24 cellular contexts compared by ENCODE assay signal in the genomic region with DNA sequence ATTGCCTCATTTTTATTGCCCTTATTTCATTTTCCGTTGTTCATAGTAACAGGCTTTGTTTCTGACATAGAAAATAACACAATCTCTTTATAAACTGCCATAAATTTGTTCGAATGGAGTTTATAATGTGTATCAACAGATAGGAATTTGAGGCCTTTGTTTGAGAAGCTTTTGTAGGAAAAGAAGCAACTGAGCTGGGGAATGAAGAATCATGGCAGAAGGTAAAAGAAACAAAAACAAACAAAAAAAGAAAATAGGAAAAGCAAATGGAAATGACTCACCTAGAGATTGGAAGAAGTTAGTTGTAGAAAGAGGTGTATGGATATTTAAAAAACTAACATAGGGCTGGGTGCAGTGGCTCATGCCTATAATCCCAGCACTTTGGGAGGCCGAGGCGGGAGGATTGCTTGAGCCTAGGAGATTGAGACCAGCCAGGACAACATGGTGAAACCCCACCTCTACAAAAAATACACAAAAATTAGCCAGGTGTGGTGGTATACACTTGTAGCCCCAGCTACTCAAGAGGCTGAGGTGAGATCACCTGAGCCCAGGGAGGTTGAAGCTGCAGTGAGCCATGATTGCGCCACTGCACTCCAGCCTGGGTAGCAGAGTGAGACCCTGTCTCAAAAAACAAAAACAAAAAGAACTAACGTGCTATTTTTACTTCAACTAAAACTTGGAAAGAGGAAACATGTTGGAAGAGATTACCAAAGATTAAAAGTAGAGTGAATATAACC. TPM values are rescaled to one million over a fixed set of nuclear protein-coding genes. Genes with fewer than 3 reads are reported as not detected.
A peak's percentile ranks its signal among the peaks of the same experiment; 100 is the strongest.
DNase-seq lines count a peak whose midpoint lies in the region; ATAC-seq, FAIRE-seq and TF ChIP-seq lines count a peak whose summit lies in the region.
"Had no signal": no experiment of that assay in that cellular context is flagged by ENCODE, and none has a peak within 500 bp of the region (broad histone marks: within the 10 kb centered on the region; RNA-seq: fewer than 3 reads in every experiment).

No MANE protein-coding gene starts in this region.

- FAIRE-seq in HepG2 (lab: Jason Lieb, UNC): no peak
- FAIRE-seq: GM12878, H1 had no signal

- TF ChIP-seq CTCF in Caco-2 (IDR thresholded peaks at IDR 0.05; ENCODE audit: insufficient read depth in 1 of 2, low read depth in 1 of 2, low read length in 1 of 2, severe bottlenecking in 1 of 2, unreplicated experiment in 1 of 2): no peak
- TF ChIP-seq CTCF in HepG2 (CRISPR knock-in tag; IDR thresholded peaks at IDR 0.05): no peak
- no peak for TF ChIP-seq CTCF in progenitor cell of endocrine pancreas (IDR thresholded peaks at IDR 0.05; ENCODE audit: unreplicated experiment)

- H3K9me3 ChIP-seq in Caco-2 (no peaks in the 10 kb centered on the region), SJSA1 (replicated peaks) (no peaks in the 10 kb centered on the region), HepG2 (ENCODE audit: low read length) (no peaks in the 10 kb centered on the region)
- H3K9me3 ChIP-seq: BLaER1, SJCRH30 had no signal

- no peak overlapping the region for H3K4me3 Mint-ChIP-seq in Caco-2 (ENCODE audit: unreplicated experiment)
- no peak overlapping the region for H3K4me3 Mint-ChIP-seq in progenitor cell of endocrine pancreas (ENCODE audit: low read depth)
- no peak overlapping the region for H3K4me3 Mint-ChIP-seq in activated CD4-positive, alpha-beta memory T cell treated with anti-CD3 and anti-CD28 coated beads for 36 hours
- H3K4me3 Mint-ChIP-seq: CD4-positive, alpha-beta T cell; IgD-negative memory B cell had no signal

- peak overlapping the region; percentile 70 for H3K27ac ChIP-seq in SJSA1
- peak overlapping the region; percentile 61 for H3K27ac ChIP-seq in HepG2 (ENCODE audit: extremely low read length, insufficient read depth, low read length)
- H3K27ac ChIP-seq: BLaER1, SJCRH30 had no signal

- H3K27ac Mint-ChIP-seq in Caco-2 (ENCODE audit: unreplicated experiment) (peak overlapping the region; percentile 18), progenitor cell of endocrine pancreas (peak overlapping the region; percentile 4)
- no peak overlapping the region for H3K27ac Mint-ChIP-seq in activated CD4-positive, alpha-beta memory T cell treated with anti-CD3 and anti-CD28 coated beads for 36 hours
- H3K27ac Mint-ChIP-seq: CD4-positive, alpha-beta T cell; IgD-negative memory B cell had no signal

- H3K27me3 Mint-ChIP-seq in Caco-2 (ENCODE audit: insufficient read depth, unreplicated experiment) (no peaks in the 10 kb centered on the region), progenitor cell of endocrine pancreas (no peaks in the 10 kb centered on the region)
- no peaks in the 10 kb centered on the region for H3K27me3 Mint-ChIP-seq in activated CD4-positive, alpha-beta memory T cell treated with anti-CD3 and anti-CD28 coated beads for 36 hours
- H3K27me3 Mint-ChIP-seq: CD4-positive, alpha-beta T cell had no signal

- WGBS in HepG2 (ENCODE audit: low lambda C conversion rate): 84% methylated on average over 6 of the region's 6 CpGs

- H3K27me3 ChIP-seq in Caco-2 (replicated peaks; ENCODE audit: control insufficient read depth, insufficient read depth, low read length) (no peaks in the 10 kb centered on the region), SJSA1 (replicated peaks) (no peaks in the 10 kb centered on the region), HepG2 (ENCODE audit: control insufficient read depth in 1 of 2, insufficient read depth in 2 of 2, low read length in 2 of 2) (no peaks in the 10 kb centered on the region)
- H3K27me3 ChIP-seq: BLaER1, SJCRH30 had no signal

- ATAC-seq in HepG2 (peak; percentile 66), GM21367 (IDR thresholded peaks at IDR 0.05; ENCODE audit: unreplicated experiment) (no peak), GM18868 (IDR thresholded peaks at IDR 0.05; ENCODE audit: unreplicated experiment) (no peak)
- ATAC-seq: GM12878 had no signal

- H3K9ac ChIP-seq in HepG2 (ENCODE audit: insufficient read depth, low read depth, low read length): no peak overlapping the region
- H3K9ac ChIP-seq: BLaER1 had no signal

- TF ChIP-seq RAD21 in HepG2 (CRISPR knock-in tag; IDR thresholded peaks at IDR 0.05): no peak

- H4K20me1 ChIP-seq in HepG2 (ENCODE audit: insufficient read depth, low read length): no peaks in the 10 kb centered on the region
- H4K20me1 ChIP-seq: BLaER1 had no signal

- no peaks in the 10 kb centered on the region for H3K9me3 Mint-ChIP-seq in Caco-2 (ENCODE audit: unreplicated experiment)
- H3K9me3 Mint-ChIP-seq in progenitor cell of endocrine pancreas (ENCODE audit: low read depth): no peaks in the 10 kb centered on the region
- H3K9me3 Mint-ChIP-seq in activated CD4-positive, alpha-beta memory T cell treated with anti-CD3 and anti-CD28 coated beads for 36 hours: no peaks in the 10 kb centered on the region
- H3K9me3 Mint-ChIP-seq: CD4-positive, alpha-beta T cell; IgD-negative memory B cell had no signal

- no peaks in the 10 kb centered on the region for H3K79me2 ChIP-seq in HepG2 (ENCODE audit: insufficient read depth, low read length)

- TF ChIP-seq POLR2A in HepG2 (IDR thresholded peaks at IDR 0.05; ENCODE audit: insufficient read depth in 1 of 2, low read depth in 2 of 2, low read length in 2 of 2): no peak

- TF ChIP-seq EP300 in HepG2 (IDR thresholded peaks at IDR 0.05; ENCODE audit: low read depth in 2 of 2, low read length in 2 of 2) (no peak), HepG2 (CRISPR knock-in tag; IDR thresholded peaks at IDR 0.05; ENCODE audit: borderline replicate concordance) (no peak)

- H3K4me3 ChIP-seq in Caco-2 (ENCODE audit: low read depth, low read length): no peak overlapping the region
- no peak overlapping the region for H3K4me3 ChIP-seq in SJSA1
- no peak overlapping the region for H3K4me3 ChIP-seq in HepG2 (replicated peaks in 1 of 3; ENCODE audit: insufficient read depth in 1 of 3, low read depth in 2 of 3, low read length in 3 of 3)
- H3K4me3 ChIP-seq: BLaER1, GM12878, SJCRH30 had no signal

- H3K4me1 Mint-ChIP-seq in Caco-2 (ENCODE audit: low read depth, unreplicated experiment) (peaks cover 21% of the 10 kb centered on the region), progenitor cell of endocrine pancreas (ENCODE audit: low read depth) (peaks cover 16% of the 10 kb centered on the region)
- H3K4me1 Mint-ChIP-seq in activated CD4-positive, alpha-beta memory T cell treated with anti-CD3 and anti-CD28 coated beads for 36 hours (ENCODE audit: low read depth): no peaks in the 10 kb centered on the region
- H3K4me1 Mint-ChIP-seq: IgD-negative memory B cell had no signal

- no peak for DNase-seq in Caco-2
- DNase-seq in SJSA1 (ENCODE audit: low read depth in 1 of 2, low spot score in 2 of 2): peak in 1 of 2 experiments; percentile 37
- no peak for DNase-seq in HepG2 (ENCODE audit: low spot score)
- no peak for DNase-seq in progenitor cell of endocrine pancreas (ENCODE audit: low spot score, unreplicated experiment)
- no peak for DNase-seq in activated CD4-positive, alpha-beta memory T cell treated with anti-CD3 and anti-CD28 coated beads for 36 hours
- DNase-seq in Ammon's horn (ENCODE audit: low spot score): no peak
- DNase-seq: CD4-positive, alpha-beta T cell; DMS79; EL; GDM1; HCEC 1CT; NCI-H1105 treated with DMSO at 0.1 percent for 48 hours; NCI-H146; NCI-H1930; NCI-H2107; NCI-H524; NCI-H774; SJCRH30 had no signal

- H3K4me1 ChIP-seq in Caco-2 (peaks cover 10% of the 10 kb centered on the region), SJSA1 (replicated peaks) (peaks cover 11% of the 10 kb centered on the region), HepG2 (ENCODE audit: insufficient read depth, low read length) (peaks cover 40% of the 10 kb centered on the region)
- H3K4me1 ChIP-seq: BLaER1, SJCRH30 had no signal

- H3K36me3 Mint-ChIP-seq in Caco-2 (ENCODE audit: insufficient read depth, unreplicated experiment) (peaks cover 51% of the 10 kb centered on the region), progenitor cell of endocrine pancreas (ENCODE audit: insufficient read depth) (peaks cover 10% of the 10 kb centered on the region)
- no peaks in the 10 kb centered on the region for H3K36me3 Mint-ChIP-seq in activated CD4-positive, alpha-beta memory T cell treated with anti-CD3 and anti-CD28 coated beads for 36 hours

- H3K36me3 ChIP-seq in Caco-2 (ENCODE audit: control insufficient read depth, insufficient read depth, low read length): peaks cover 1% of the 10 kb centered on the region
- peaks cover 30% of the 10 kb centered on the region for H3K36me3 ChIP-seq in SJSA1
- peaks cover 0 to 8% of the 10 kb centered on the region in 2 experiments; a peak in 2 of 5 replicates for H3K36me3 ChIP-seq in HepG2 (replicated peaks in 1 of 2; ENCODE audit: control insufficient read depth in 1 of 2, insufficient read depth in 2 of 2, low read length in 2 of 2)

- POLR2A ChIA-PET in Caco-2 (lab: Charles Lee): interaction anchor here (1.4 kb wide), 1 partner anchor 15 kb away, joined by 3 read pairs; a partner anchor contains a TSS
- POLR2A ChIA-PET in HepG2 (lab: Yijun Ruan, JAX): interaction anchor here (2.0 to 3.4 kb wide), 2 partner anchors 10 to 14 kb away, joined by 14 to 18 read pairs; no protein-coding TSS in a partner anchor
- POLR2A ChIA-PET in activated CD4-positive, alpha-beta memory T cell treated with anti-CD3 and anti-CD28 coated beads for 36 hours (lab: Charles Lee): no interaction called here

- CTCF ChIA-PET in Caco-2 (lab: Charles Lee): no interaction called here
- CTCF ChIA-PET in HepG2 (lab: Yijun Ruan, JAX; ENCODE audit: low intra/inter-chr PET ratio, low total read pairs): no interaction called here
- CTCF ChIA-PET in activated CD4-positive, alpha-beta memory T cell treated with anti-CD3 and anti-CD28 coated beads for 36 hours (lab: Charles Lee): interaction anchor here (1.2 kb wide), 1 partner anchor 260 kb away, joined by 4 read pairs; no protein-coding TSS in a partner anchor

- H3K4me2 ChIP-seq in HepG2 (ENCODE audit: low read depth, low read length): peak overlapping the region; percentile 55
- H3K4me2 ChIP-seq: BLaER1 had no signal

- intact Hi-C loops in Caco-2 (cut with micrococcal nuclease; ENCODE audit: unreplicated experiment) (no loop called here), HepG2 (cut with micrococcal nuclease; ENCODE audit: unreplicated experiment) (no loop called here)
- intact Hi-C loops in activated CD4-positive, alpha-beta memory T cell treated with anti-CD3 and anti-CD28 coated beads for 36 hours (cut with micrococcal nuclease): no loop called here

- H2AFZ ChIP-seq in HepG2 (ENCODE audit: low read length): no peak overlapping the region

- in situ Hi-C loops in HepG2 (cut with HindIII; ENCODE audit: extremely low pct_ligation_motif_present, low pct_unique_long_range_greater_than_20kb): no loop called here

- BruUV-seq in Caco-2 (replicated peaks; lab: Mats Ljungman, UMichigan) (no TSS peak), HepG2 (replicated peaks; lab: Mats Ljungman, UMichigan) (no TSS peak)

RNA-seq across cellular contexts. Expression of a gene that starts 0.5 kb away (rescaled TPM):
- total RNA-seq in Caco-2 (2022): 1.8 and 2.3 TPM in 2 replicates
- total RNA-seq in SJSA1 (2014; rRNA removed; shearing (Covaris generic)): 0.94 and 1.1 TPM in 2 replicates
- total RNA-seq in HepG2 (2016; rRNA removed; fragmentation: Illumina TruSeq; extraction: Trizol): 0.64 and 1.0 TPM in 2 replicates
- not detected in 2 replicates for total RNA-seq in HepG2 (2016; cell fraction: cytosol; rRNA removed; fragmentation: Illumina TruSeq; extraction: Trizol; ENCODE audit: low read depth)
- 0.64 and 0.78 TPM in 2 replicates for total RNA-seq in HepG2 (2016; cell fraction: insoluble cytoplasmic fraction; rRNA removed; fragmentation: Illumina TruSeq; extraction: Trizol)
- total RNA-seq in HepG2 (2016; cell fraction: membrane; rRNA removed; fragmentation: Illumina TruSeq; extraction: Trizol): 0.34 and 0.43 TPM in 2 replicates
- total RNA-seq in HepG2 (2016; cell fraction: nucleus; rRNA removed; fragmentation: Illumina TruSeq; extraction: Trizol): 0.60 and 0.62 TPM in 2 replicates
- 0.12 and 0.14 TPM in 2 replicates for polyA plus RNA-seq in HepG2 (2011; rRNA removed)
- 0.15 and 0.21 TPM in 2 replicates for polyA plus RNA-seq in HepG2 (2011; cell fraction: cytosol; rRNA removed)
- 0.29 and 0.42 TPM in 2 replicates for polyA plus RNA-seq in HepG2 (2011; cell fraction: nucleus; rRNA removed)
- 0.37 and 0.74 TPM in 2 replicates for polyA plus RNA-seq in HepG2 (2012)
- 0.12 TPM in 1 of 2 replicates, not detected in the other for polyA plus RNA-seq in HepG2 (2016; cell fraction: cytosol; fragmentation: Illumina TruSeq; extraction: Trizol; ENCODE audit: low read depth)
- polyA plus RNA-seq in HepG2 (2016; cell fraction: insoluble cytoplasmic fraction; fragmentation: Illumina TruSeq; extraction: Trizol; ENCODE audit: low read depth): 0.51 and 1.3 TPM in 2 replicates
- polyA plus RNA-seq in HepG2 (2016; cell fraction: membrane; fragmentation: Illumina TruSeq; extraction: Trizol; ENCODE audit: low read depth): not detected in 2 replicates
- polyA plus RNA-seq in HepG2 (2016; cell fraction: nucleus; fragmentation: Illumina TruSeq; extraction: Trizol; ENCODE audit: insufficient read depth, low read depth): 1.2 and 1.9 TPM in 2 replicates
- 0.14 and 0.96 TPM in 2 replicates for polyA minus RNA-seq in HepG2 (2011; rRNA and poly(A)+ RNA removed; ENCODE audit: low replicate concordance)
- not detected in 2 replicates for polyA minus RNA-seq in HepG2 (2011; cell fraction: cytosol; rRNA and poly(A)+ RNA removed)
- 2.3 and 4.4 TPM in 2 replicates for polyA minus RNA-seq in HepG2 (2011; cell fraction: nucleus; rRNA and poly(A)+ RNA removed)
- total RNA-seq in progenitor cell of endocrine pancreas: 2.8 and 3.0 TPM in 2 replicates
- total RNA-seq in activated CD4-positive, alpha-beta memory T cell treated with anti-CD3 and anti-CD28 coated beads for 36 hours: under 1 TPM in 1 of 2 experiments, not detected in 1; 0.22 TPM
- total RNA-seq: CD4-positive, alpha-beta T cell; GM12878 had no signal
- polyA plus RNA-seq: GM12878, IgD-negative memory B cell had no signal

RNA-seq across cellular contexts. Expression of a gene that starts 14.9 kb away (rescaled TPM):
- total RNA-seq in Caco-2 (2022): 135 TPM in 2 replicates
- 97.0 and 98.7 TPM in 2 replicates for total RNA-seq in SJSA1 (2014; rRNA removed; shearing (Covaris generic))
- 104 and 160 TPM in 2 replicates for total RNA-seq in HepG2 (2016; rRNA removed; fragmentation: Illumina TruSeq; extraction: Trizol)
- 29.1 and 30.1 TPM in 2 replicates for total RNA-seq in HepG2 (2016; cell fraction: cytosol; rRNA removed; fragmentation: Illumina TruSeq; extraction: Trizol; ENCODE audit: low read depth)
- 102 and 162 TPM in 2 replicates for total RNA-seq in HepG2 (2016; cell fraction: insoluble cytoplasmic fraction; rRNA removed; fragmentation: Illumina TruSeq; extraction: Trizol)
- 47.8 and 48.1 TPM in 2 replicates for total RNA-seq in HepG2 (2016; cell fraction: membrane; rRNA removed; fragmentation: Illumina TruSeq; extraction: Trizol)
- total RNA-seq in HepG2 (2016; cell fraction: nucleus; rRNA removed; fragmentation: Illumina TruSeq; extraction: Trizol): 39.9 and 41.6 TPM in 2 replicates
- 48.8 and 63.4 TPM in 2 replicates for polyA plus RNA-seq in HepG2 (2011; rRNA removed)
- 37.3 and 44.5 TPM in 2 replicates for polyA plus RNA-seq in HepG2 (2011; cell fraction: cytosol; rRNA removed)
- polyA plus RNA-seq in HepG2 (2011; cell fraction: nucleus; rRNA removed): 8.5 and 11.1 TPM in 2 replicates
- polyA plus RNA-seq in HepG2 (2012): 47.9 and 61.2 TPM in 2 replicates
- polyA plus RNA-seq in HepG2 (2016; cell fraction: cytosol; fragmentation: Illumina TruSeq; extraction: Trizol; ENCODE audit: low read depth): 13.4 and 14.7 TPM in 2 replicates
- polyA plus RNA-seq in HepG2 (2016; cell fraction: insoluble cytoplasmic fraction; fragmentation: Illumina TruSeq; extraction: Trizol; ENCODE audit: low read depth): 142 and 160 TPM in 2 replicates
- polyA plus RNA-seq in HepG2 (2016; cell fraction: membrane; fragmentation: Illumina TruSeq; extraction: Trizol; ENCODE audit: low read depth): 29.5 and 31.1 TPM in 2 replicates
- polyA plus RNA-seq in HepG2 (2016; cell fraction: nucleus; fragmentation: Illumina TruSeq; extraction: Trizol; ENCODE audit: insufficient read depth, low read depth): 50.1 and 50.5 TPM in 2 replicates
- 17.4 and 21.1 TPM in 2 replicates for polyA minus RNA-seq in HepG2 (2011; rRNA and poly(A)+ RNA removed; ENCODE audit: low replicate concordance)
- polyA minus RNA-seq in HepG2 (2011; cell fraction: cytosol; rRNA and poly(A)+ RNA removed): 47.1 and 47.8 TPM in 2 replicates
- 20.2 and 28.0 TPM in 2 replicates for polyA minus RNA-seq in HepG2 (2011; cell fraction: nucleus; rRNA and poly(A)+ RNA removed)
- 63.1 and 63.3 TPM in 2 replicates for total RNA-seq in progenitor cell of endocrine pancreas
- total RNA-seq in activated CD4-positive, alpha-beta memory T cell treated with anti-CD3 and anti-CD28 coated beads for 36 hours: 10 to 100 TPM; 49.2 to 50.2 TPM
